In genomic region chr16:88931373-88931900, GRCh38 we compare ENCODE assay signal across 38 cellular contexts. TPM values are rescaled to one million over a fixed set of nuclear protein-coding genes. Genes with fewer than 3 reads are reported as not detected.
"Had no signal": no experiment of that assay in that cellular context is flagged by ENCODE, and none has a peak within 500 bp of the region (broad histone marks: within the 10 kb centered on the region; RNA-seq: fewer than 3 reads in every experiment).

No MANE protein-coding gene starts in this region.

- H3K36me3 Mint-ChIP-seq: activated CD4-positive, alpha-beta memory T cell treated with anti-CD3 and anti-CD28 coated beads for 36 hours; activated naive CD4-positive, alpha-beta T cell treated with anti-CD3 and anti-CD28 coated beads, Interleukin-2, amount 50 U/mL, for 72 hours; activated naive CD8-positive, alpha-beta T cell treated with anti-CD3 and anti-CD28 coated beads for 36 hours had no signal

- H3K27me3 ChIP-seq: adrenal gland, body of pancreas had no signal

- H3K4me3 Mint-ChIP-seq: activated B cell treated with CpG ODN at 0.5 μM for 24 hours; activated CD4-positive, alpha-beta memory T cell treated with anti-CD3 and anti-CD28 coated beads for 36 hours; activated CD4-positive, alpha-beta T cell treated with anti-CD3 and anti-CD28 coated beads, Interleukin-2, amount 10 ng/mL, durations not matched to agents 24 days and 14 days; activated CD8-positive, alpha-beta T cell treated with anti-CD3 and anti-CD28 coated beads for 36 hours; activated naive CD4-positive, alpha-beta T cell treated with anti-CD3 and anti-CD28 coated beads for 36 hours; activated naive CD8-positive, alpha-beta T cell treated with anti-CD3 and anti-CD28 coated beads for 36 hours; activated T-cell treated with anti-CD3 and anti-CD28 coated beads, Interleukin-2, amount 50 U/mL, for 4 hours; activated T-cell treated with anti-CD3 and anti-CD28 coated beads, Interleukin-2, amount 50 U/mL, for 72 hours; activated T-helper 1 cell treated with anti-CD3 and anti-CD28 coated beads, Interleukin-12 subunit alpha, Interleukin-12 subunit beta, Interleukin-2, Interleukin-4 antibody, amounts not matched to agents 30 ng/mL and 10 ng/mL and 1 ng/mL, durations not matched to agents 14 hours and 24 hours and 36 hours; activated T-helper 17 cell treated with anti-CD3 and anti-CD28 coated beads, Interleukin-2, amount 50 U/mL, for 72 hours; T-helper 1 cell treated with Interleukin-12 subunit alpha and Interleukin-12 subunit beta and Interleukin-4 antibody, amounts not matched to agents 30 μg/mL and 1 μg/mL, for 36 hours; T-helper 2 cell treated with Interferon-gamma antibody and Interleukin-4, amounts not matched to agents 5 μg/mL and 100 μg/mL, for 36 hours had no signal

- H3K4me1 Mint-ChIP-seq: activated CD4-positive, alpha-beta T cell treated with anti-CD3 and anti-CD28 coated beads, Interleukin-2, amount 10 ng/mL, durations not matched to agents 24 days and 14 days; activated naive CD8-positive, alpha-beta T cell treated with anti-CD3 and anti-CD28 coated beads for 36 hours; activated T-helper 17 cell treated with anti-CD3 and anti-CD28 coated beads, Interleukin-2, amount 50 U/mL, for 72 hours had no signal

- H3K9me3 Mint-ChIP-seq: activated B cell treated with CpG ODN at 0.5 μM for 24 hours; activated CD4-positive, alpha-beta memory T cell treated with anti-CD3 and anti-CD28 coated beads for 36 hours; activated CD4-positive, alpha-beta T cell treated with anti-CD3 and anti-CD28 coated beads, Interleukin-2, amount 10 ng/mL, durations not matched to agents 24 days and 14 days; activated CD8-positive, alpha-beta T cell treated with anti-CD3 and anti-CD28 coated beads for 36 hours; activated naive CD4-positive, alpha-beta T cell treated with anti-CD3 and anti-CD28 coated beads, Interleukin-2, amount 50 U/mL, for 72 hours; activated naive CD8-positive, alpha-beta T cell treated with anti-CD3 and anti-CD28 coated beads for 36 hours; activated T-cell treated with anti-CD3 and anti-CD28 coated beads, Interleukin-2, amount 50 U/mL, for 4 hours; activated T-helper 1 cell treated with anti-CD3 and anti-CD28 coated beads, Interleukin-12 subunit alpha, Interleukin-12 subunit beta, Interleukin-2, Interleukin-4 antibody, amounts not matched to agents 30 ng/mL and 10 ng/mL and 1 ng/mL, durations not matched to agents 14 hours and 24 hours and 36 hours; activated T-helper 17 cell treated with anti-CD3 and anti-CD28 coated beads, Interleukin-2, amount 50 U/mL, for 72 hours; T-helper 1 cell treated with Interleukin-12 subunit alpha and Interleukin-12 subunit beta and Interleukin-4 antibody, amounts not matched to agents 30 μg/mL and 1 μg/mL, for 36 hours; T-helper 2 cell treated with Interferon-gamma antibody and Interleukin-4, amounts not matched to agents 5 μg/mL and 100 μg/mL, for 36 hours had no signal

- H3K9me3 ChIP-seq: adrenal gland, body of pancreas, breast epithelium had no signal

- H3K27ac ChIP-seq: adrenal gland, body of pancreas, brain microvascular endothelial cell, breast epithelium, VCaP had no signal

- H3K4me3 ChIP-seq: adrenal gland, body of pancreas, breast epithelium had no signal

- H3K27ac Mint-ChIP-seq: activated B cell treated with CpG ODN at 0.5 μM for 24 hours; activated CD4-positive, alpha-beta memory T cell treated with anti-CD3 and anti-CD28 coated beads for 36 hours; activated CD4-positive, alpha-beta T cell treated with anti-CD3 and anti-CD28 coated beads, Interleukin-2, amount 10 ng/mL, durations not matched to agents 24 days and 14 days; activated CD8-positive, alpha-beta T cell treated with anti-CD3 and anti-CD28 coated beads for 36 hours; activated naive CD4-positive, alpha-beta T cell treated with anti-CD3 and anti-CD28 coated beads for 36 hours; activated naive CD4-positive, alpha-beta T cell treated with anti-CD3 and anti-CD28 coated beads, Interleukin-2, amount 50 U/mL, for 72 hours; activated naive CD8-positive, alpha-beta T cell treated with anti-CD3 and anti-CD28 coated beads for 36 hours; activated T-cell treated with anti-CD3 and anti-CD28 coated beads, Interleukin-2, amount 50 U/mL, for 72 hours; activated T-helper 1 cell treated with anti-CD3 and anti-CD28 coated beads, Interleukin-12 subunit alpha, Interleukin-12 subunit beta, Interleukin-2, Interleukin-4 antibody, amounts not matched to agents 30 ng/mL and 10 ng/mL and 1 ng/mL, durations not matched to agents 14 hours and 24 hours and 36 hours; activated T-helper 17 cell treated with anti-CD3 and anti-CD28 coated beads, Interleukin-2, amount 50 U/mL, for 72 hours; T-helper 1 cell treated with Interleukin-12 subunit alpha and Interleukin-12 subunit beta and Interleukin-4 antibody, amounts not matched to agents 30 μg/mL and 1 μg/mL, for 36 hours; T-helper 2 cell treated with Interferon-gamma antibody and Interleukin-4, amounts not matched to agents 5 μg/mL and 100 μg/mL, for 36 hours had no signal

- FAIRE-seq: astrocyte, TTC549 had no signal

- H3K4me1 ChIP-seq: breast epithelium had no signal

- ATAC-seq: activated CD8-positive, alpha-beta T cell treated with anti-CD3 and anti-CD28 coated beads for 36 hours; activated naive CD4-positive, alpha-beta T cell treated with anti-CD3 and anti-CD28 coated beads, Interleukin-2, amount 50 U/mL, for 72 hours; activated T-cell treated with anti-CD3 and anti-CD28 coated beads, Interleukin-2, amount 50 U/mL, for 4 hours; activated T-cell treated with anti-CD3 and anti-CD28 coated beads, Interleukin-2, amount 50 U/mL, for 72 hours; activated T-helper 17 cell treated with anti-CD3 and anti-CD28 coated beads, Interleukin-2, amount 50 U/mL, for 72 hours; body of pancreas had no signal

- H3K36me3 ChIP-seq: adrenal gland, brain microvascular endothelial cell, breast epithelium had no signal

- H3K27me3 Mint-ChIP-seq: activated B cell treated with CpG ODN at 0.5 μM for 24 hours; activated T-helper 17 cell treated with anti-CD3 and anti-CD28 coated beads, Interleukin-2, amount 50 U/mL, for 72 hours had no signal

- DNase-seq: activated B cell treated with CpG ODN at 0.5 μM for 24 hours; activated CD4-positive, alpha-beta memory T cell treated with anti-CD3 and anti-CD28 coated beads for 36 hours; activated CD4-positive, alpha-beta T cell treated with anti-CD3 and anti-CD28 coated beads for 4 hours; activated CD4-positive, alpha-beta T cell treated with anti-CD3 and anti-CD28 coated beads, Interleukin-2, amount 10 ng/mL, durations not matched to agents 24 days and 14 days; activated CD4-positive, alpha-beta T cell treated with anti-CD3 and anti-CD28 coated beads, Interleukin-2, amount 50 U/mL, for 1 hour; activated CD4-positive, alpha-beta T cell treated with anti-CD3 and anti-CD28 coated beads, Interleukin-2, amount 50 U/mL, for 4 hours; activated CD4-positive, CD25-positive, alpha-beta regulatory T cell treated with anti-CD3 and anti-CD28 coated beads, Interleukin-2, amount 50 U/mL, for 72 hours; activated CD8-positive, alpha-beta memory T cell treated with anti-CD3 and anti-CD28 coated beads, Interleukin-2, amount 50 U/mL, for 4 hours; activated CD8-positive, alpha-beta T cell treated with anti-CD3 and anti-CD28 coated beads for 36 hours; activated effector memory CD4-positive, alpha-beta T cell treated with anti-CD3 and anti-CD28 coated beads, Interleukin-2, amount 50 U/mL, for 16 hours; activated gamma-delta T cell treated with Interleukin-2 at 50 U/mL for 16 hours; activated naive CD4-positive, alpha-beta T cell; activated naive CD4-positive, alpha-beta T cell treated with anti-CD3 and anti-CD28 coated beads for 36 hours; activated naive CD4-positive, alpha-beta T cell treated with anti-CD3 and anti-CD28 coated beads, Interleukin-2, amount 50 U/mL, for 16 hours; activated naive CD8-positive, alpha-beta T cell treated with anti-CD3 and anti-CD28 coated beads for 36 hours; activated T-cell treated with anti-CD3 and anti-CD28 coated beads for 4 hours; activated T-cell treated with anti-CD3 and anti-CD28 coated beads, Interleukin-2, amount 50 U/mL, for 1 hour; activated T-cell treated with anti-CD3 and anti-CD28 coated beads, Interleukin-2, amount 50 U/mL, for 4 hours; activated T-cell treated with anti-CD3 and anti-CD28 coated beads, Interleukin-2, amount 50 U/mL, for 72 hours; adrenal gland; amniotic stem cell; aorta; brain microvascular endothelial cell; central memory CD4-positive, alpha-beta T cell; T-helper 1 cell; T-helper 2 cell; T-helper 9 cell had no signal

RNA-seq across cellular contexts. Expression of gene CBFA2T3, which starts 45.6 kb away (rescaled TPM):
- total RNA-seq: activated CD4-positive, alpha-beta T cell treated with anti-CD3 and anti-CD28 coated beads, Interleukin-2, amount 10 ng/mL, durations not matched to agents 24 days and 14 days; activated CD8-positive, alpha-beta memory T cell treated with anti-CD3 and anti-CD28 coated beads for 36 hours; activated naive CD4-positive, alpha-beta T cell treated with anti-CD3 and anti-CD28 coated beads for 36 hours; activated T-helper 1 cell treated with anti-CD3 and anti-CD28 coated beads, Interleukin-12 subunit alpha, Interleukin-12 subunit beta, Interleukin-2, Interleukin-4 antibody, amounts not matched to agents 30 ng/mL and 10 ng/mL and 1 ng/mL, durations not matched to agents 14 hours and 24 hours and 36 hours had no signal
